ENCODE assay signal across 10 cellular contexts in the genomic region with DNA sequence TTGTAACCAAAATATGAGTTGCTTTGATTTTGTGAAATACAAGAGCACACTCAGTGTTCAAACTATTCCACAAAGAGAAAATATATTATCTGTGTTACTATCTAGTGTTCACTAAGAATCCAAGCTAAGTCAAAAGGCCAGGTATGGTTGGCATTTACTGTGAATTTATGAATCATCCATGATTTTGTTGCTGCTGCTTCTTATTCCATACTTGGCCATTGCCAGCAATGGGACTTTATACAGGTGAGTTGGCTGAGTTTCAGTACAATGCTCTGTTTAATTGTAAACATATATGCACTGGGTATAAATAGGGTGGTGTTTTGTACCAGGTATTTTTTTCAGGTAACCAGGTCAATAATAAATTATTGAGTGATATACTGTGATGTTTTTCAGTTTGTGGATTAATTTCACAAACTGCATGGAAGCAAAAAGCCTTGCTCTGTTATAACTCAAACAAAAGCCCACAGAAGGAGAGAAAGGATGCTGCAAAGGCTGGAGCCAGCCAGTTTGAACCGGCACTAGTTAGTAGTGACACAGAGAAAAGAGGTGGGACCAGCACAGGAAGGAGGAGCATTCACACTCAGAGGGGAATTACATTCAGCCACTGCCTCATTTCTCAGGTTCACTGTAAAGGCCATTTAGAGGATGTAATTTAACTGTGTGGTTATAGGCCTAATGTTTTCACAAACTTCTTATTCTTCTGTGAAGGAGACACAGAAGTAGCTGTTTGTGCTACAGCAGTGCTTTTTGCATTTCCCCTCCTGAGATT.
DNase-seq lines count a peak whose midpoint lies in the region; ATAC-seq and TF ChIP-seq lines count a peak whose summit lies in the region.
"Had no signal": no experiment of that assay in that cellular context is flagged by ENCODE, and none has a peak within 500 bp of the region (broad histone marks: within the 10 kb centered on the region; RNA-seq: fewer than 3 reads in every experiment).

No MANE protein-coding gene starts in this region.

- H3K36me3 ChIP-seq in cardiac muscle cell (no peaks in the 10 kb centered on the region), left ventricle myocardium inferior (no peaks in the 10 kb centered on the region), esophagus squamous epithelium (no peaks in the 10 kb centered on the region)
- H3K36me3 ChIP-seq: breast epithelium, upper lobe of left lung had no signal

- intact Hi-C loops in left ventricle myocardium inferior (cut with micrococcal nuclease) = no loop called here
- intact Hi-C loops in esophagus squamous epithelium (cut with DNase I) = no loop called here

- peak; percentile 100 for ATAC-seq in HG02852 (IDR thresholded peaks at IDR 0.05; ENCODE audit: unreplicated experiment)

- TF ChIP-seq POLR2A in esophagus squamous epithelium (IDR thresholded peaks at IDR 0.05) = no peak

- TF ChIP-seq CTCF in cardiac muscle cell (IDR thresholded peaks at IDR 0.05; ENCODE audit: low read depth, low read length) (no peak), left ventricle myocardium inferior (IDR thresholded peaks at IDR 0.05; ENCODE audit: borderline replicate concordance) (no peak), esophagus squamous epithelium (IDR thresholded peaks at IDR 0.05) (no peak)

- WGBS in esophagus squamous epithelium, 2 donors = 0 to 25% methylated on average over 1 of the region's 1 CpG

- H3K9me3 ChIP-seq in cardiac muscle cell (ENCODE audit: low read depth) = no peaks in the 10 kb centered on the region
- no peaks in the 10 kb centered on the region for H3K9me3 ChIP-seq in left ventricle myocardium inferior (replicated peaks)
- no peaks in the 10 kb centered on the region for H3K9me3 ChIP-seq in esophagus squamous epithelium
- H3K9me3 ChIP-seq: breast epithelium, upper lobe of left lung had no signal

- H3K27ac ChIP-seq in cardiac muscle cell (peak overlapping the region; percentile 75), left ventricle myocardium inferior (replicated peaks) (no peak overlapping the region), esophagus squamous epithelium (peak overlapping the region in 2 of 4 donors; percentile 23 to 24)
- H3K27ac ChIP-seq: upper lobe of left lung had no signal

- DNase-seq in cardiac muscle cell (ENCODE audit: low read depth in 1 of 2, low spot score in 1 of 2) (peak; percentile 33 to 65), left ventricle myocardium inferior (no peak), NCI-H2029 treated with DMSO at 0.1 percent for 48 hours (lab: John Stamatoyannopoulos, UW) (peak; percentile 90), kidney tubule cell (ENCODE audit: low spot score) (peak; percentile 74), esophagus squamous epithelium (lab: John Stamatoyannopoulos, UW) (no peak)
- peak; percentile 45 for DNase-seq in activated naive CD4-positive, alpha-beta T cell treated with anti-CD3 and anti-CD28 coated beads, Interleukin-2, amount 10 ng/mL, durations not matched to agents 7 days and 5 days
- DNase-seq in stimulated activated naive CD4-positive, alpha-beta T cell treated with Interleukin-2 at 50 U/mL for 16 hours (lab: John Stamatoyannopoulos, UW) = peak; percentile 3

- no peaks in the 10 kb centered on the region for H3K36me3 Mint-ChIP-seq in activated naive CD4-positive, alpha-beta T cell treated with anti-CD3 and anti-CD28 coated beads, Interleukin-2, amount 10 ng/mL, durations not matched to agents 7 days and 5 days

- peaks cover 3% of the 10 kb centered on the region for H3K4me1 Mint-ChIP-seq in activated naive CD4-positive, alpha-beta T cell treated with anti-CD3 and anti-CD28 coated beads, Interleukin-2, amount 10 ng/mL, durations not matched to agents 7 days and 5 days

- CTCF ChIA-PET in activated naive CD4-positive, alpha-beta T cell treated with anti-CD3 and anti-CD28 coated beads, Interleukin-2, amount 10 ng/mL, durations not matched to agents 7 days and 5 days (lab: Charles Lee) = interaction anchor here (1.1 kb wide), 1 partner anchor 444 kb away, joined by 5 read pairs; no protein-coding TSS in a partner anchor

- no peak overlapping the region for H3K4me3 Mint-ChIP-seq in activated naive CD4-positive, alpha-beta T cell treated with anti-CD3 and anti-CD28 coated beads, Interleukin-2, amount 10 ng/mL, durations not matched to agents 7 days and 5 days

- no peaks in the 10 kb centered on the region for H3K9me3 Mint-ChIP-seq in activated naive CD4-positive, alpha-beta T cell treated with anti-CD3 and anti-CD28 coated beads, Interleukin-2, amount 10 ng/mL, durations not matched to agents 7 days and 5 days

- no peak overlapping the region for H3K27ac Mint-ChIP-seq in activated naive CD4-positive, alpha-beta T cell treated with anti-CD3 and anti-CD28 coated beads, Interleukin-2, amount 10 ng/mL, durations not matched to agents 7 days and 5 days

- H3K27me3 ChIP-seq in cardiac muscle cell (no peaks in the 10 kb centered on the region), left ventricle myocardium inferior (ENCODE audit: low read depth) (no peaks in the 10 kb centered on the region), esophagus squamous epithelium (no peaks in the 10 kb centered on the region)
- H3K27me3 ChIP-seq: breast epithelium, upper lobe of left lung had no signal

- H3K4me3 ChIP-seq in cardiac muscle cell (no peak overlapping the region), left ventricle myocardium inferior (no peak overlapping the region), esophagus squamous epithelium (no peak overlapping the region)
- H3K4me3 ChIP-seq: breast epithelium, upper lobe of left lung had no signal

- no peaks in the 10 kb centered on the region for H3K27me3 Mint-ChIP-seq in activated naive CD4-positive, alpha-beta T cell treated with anti-CD3 and anti-CD28 coated beads, Interleukin-2, amount 10 ng/mL, durations not matched to agents 7 days and 5 days

- peaks cover 26% of the 10 kb centered on the region for H3K4me1 ChIP-seq in cardiac muscle cell (ENCODE audit: low read depth)
- H3K4me1 ChIP-seq in left ventricle myocardium inferior = peaks cover 5% of the 10 kb centered on the region
- H3K4me1 ChIP-seq in esophagus squamous epithelium = peaks cover 0 to 29% (median 3%) of the 10 kb centered on the region in 3 donors
- H3K4me1 ChIP-seq: breast epithelium, upper lobe of left lung had no signal

Comparison
In these comparisons a context has a peak if more than half of its experiments do, and no peak if none do; other contexts are left out.
1. DNase-seq: peak in cardiac muscle cell (2 of 2), NCI-H2029 treated with DMSO at 0.1 percent for 48 hours (single experiment), activated naive CD4-positive, alpha-beta T cell treated with anti-CD3 and anti-CD28 coated beads, Interleukin-2, amount 10 ng/mL, durations not matched to agents 7 days and 5 days (single experiment), kidney tubule cell (single experiment) and stimulated activated naive CD4-positive, alpha-beta T cell treated with Interleukin-2 at 50 U/mL for 16 hours (single experiment); none in left ventricle myocardium inferior (single experiment) and esophagus squamous epithelium (single experiment).